13 cellular contexts compared by ENCODE assay signal in genomic region chr10:95787447-95787846, GRCh38.
"Had no signal": no experiment of that assay in that cellular context is flagged by ENCODE, and none has a peak within 500 bp of the region (broad histone marks: within the 10 kb centered on the region; RNA-seq: fewer than 3 reads in every experiment).

No MANE protein-coding gene starts in this region.

- H3K27me3 ChIP-seq: cardiac muscle cell, esophagus squamous epithelium, sigmoid colon, upper lobe of right lung had no signal

- H3K36me3 ChIP-seq: cardiac muscle cell, esophagus squamous epithelium, sigmoid colon, upper lobe of right lung had no signal

- ATAC-seq: left colon, upper lobe of right lung had no signal

- H3K4me3 Mint-ChIP-seq: nephron progenitor cell; stimulated activated naive CD8-positive, alpha-beta T cell treated with anti-CD3 and anti-CD28 coated beads, Interleukin-15, Interleukin-2, amounts not matched to agents 100 ng/mL and 50 ng/mL, for 24 hours had no signal

- H3K4me3 ChIP-seq: cardiac muscle cell, esophagus squamous epithelium, lung, sigmoid colon, upper lobe of right lung had no signal

- H3K27ac ChIP-seq: cardiac muscle cell, esophagus squamous epithelium, upper lobe of right lung had no signal

- DNase-seq: activated CD4-positive, alpha-beta T cell treated with anti-CD3 and anti-CD28 coated beads for 48 hours; activated naive CD4-positive, alpha-beta T cell; activated T-cell treated with anti-CD3 and anti-CD28 coated beads, Interleukin-2, amount 50 U/mL, for 48 hours; esophagus squamous epithelium; foreskin fibroblast; left colon; nephron progenitor cell; sigmoid colon; stimulated activated CD4-positive, alpha-beta T cell treated with anti-CD3 and anti-CD28 coated beads, Interleukin-2, amount 100 ng/mL, for 24 hours; upper lobe of right lung had no signal

- H3K4me1 Mint-ChIP-seq: nephron progenitor cell had no signal

- H3K27ac Mint-ChIP-seq: nephron progenitor cell; stimulated activated naive CD8-positive, alpha-beta T cell treated with anti-CD3 and anti-CD28 coated beads, Interleukin-15, Interleukin-2, amounts not matched to agents 100 ng/mL and 50 ng/mL, for 24 hours had no signal

- H3K9me3 ChIP-seq: esophagus squamous epithelium, sigmoid colon, upper lobe of right lung had no signal

- H3K9me3 Mint-ChIP-seq: nephron progenitor cell; stimulated activated naive CD8-positive, alpha-beta T cell treated with anti-CD3 and anti-CD28 coated beads, Interleukin-15, Interleukin-2, amounts not matched to agents 100 ng/mL and 50 ng/mL, for 24 hours had no signal
